ENCODE assay signal across 8 cellular contexts in genomic region chr15:38425269-38425668, GRCh38.
"Had no signal": no experiment of that assay in that cellular context is flagged by ENCODE, and none has a peak within 500 bp of the region (broad histone marks: within the 10 kb centered on the region; RNA-seq: fewer than 3 reads in every experiment).

No MANE protein-coding gene starts in this region.

- H3K4me3 Mint-ChIP-seq: H9, HFFc6, IgD-negative memory B cell had no signal

- ATAC-seq: HepG2 had no signal

- H3K9ac ChIP-seq: GM23248 had no signal

- H2AFZ ChIP-seq: GM23248 had no signal

- DNase-seq: GM23248, H9, HCEC 1CT, HFFc6, KBM-7 had no signal

- H3K36me3 Mint-ChIP-seq: IgD-negative memory B cell had no signal

- H3K27ac ChIP-seq: GM23248, HL-60 had no signal

- H3K27ac Mint-ChIP-seq: H9, HFFc6 had no signal

- H3K4me1 Mint-ChIP-seq: H9, IgD-negative memory B cell had no signal

- H3K4me3 ChIP-seq: GM23248 had no signal

- H3K9me3 Mint-ChIP-seq: H9, HFFc6, IgD-negative memory B cell had no signal
